12 cellular contexts compared by ENCODE assay signal in the genomic region with DNA sequence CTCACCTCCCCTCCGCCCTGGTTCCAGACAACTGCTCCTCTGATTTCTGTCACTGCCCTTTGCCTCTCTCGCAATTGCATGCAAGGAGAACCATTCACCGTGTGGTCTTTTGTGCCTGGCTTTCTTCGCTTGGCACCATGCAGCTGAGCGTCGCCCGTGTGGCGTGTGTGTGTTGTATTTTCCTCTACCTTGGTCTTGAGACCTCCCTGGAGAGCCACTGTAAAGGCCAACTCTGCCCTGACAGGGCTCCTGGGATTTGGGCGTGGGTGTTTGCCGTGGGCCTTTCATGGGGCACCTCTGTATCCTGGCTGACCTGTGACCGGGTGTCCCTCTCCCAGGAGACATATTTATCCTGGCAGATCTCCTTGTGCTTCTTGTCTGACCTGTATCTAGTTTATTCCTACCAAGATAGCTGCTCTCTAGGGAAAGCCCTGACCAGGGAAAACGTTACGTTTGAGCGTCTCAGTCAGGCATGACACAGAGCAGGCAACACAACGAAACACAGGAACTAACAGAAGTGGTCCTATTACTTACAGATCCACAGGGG. TPM values are rescaled to one million over a fixed set of nuclear protein-coding genes. Genes with fewer than 3 reads are reported as not detected.
DNase-seq lines count a peak whose midpoint lies in the region; ATAC-seq, FAIRE-seq and TF ChIP-seq lines count a peak whose summit lies in the region.
"Had no signal": no experiment of that assay in that cellular context is flagged by ENCODE, and none has a peak within 500 bp of the region (broad histone marks: within the 10 kb centered on the region; RNA-seq: fewer than 3 reads in every experiment).

No MANE protein-coding gene starts in this region.

- ATAC-seq in K562: no peak
- no peak for ATAC-seq in GM19351 (IDR thresholded peaks at IDR 0.05; ENCODE audit: unreplicated experiment)
- no peak for ATAC-seq in HG02981 (IDR thresholded peaks at IDR 0.05; ENCODE audit: unreplicated experiment)

- FAIRE-seq in K562 (lab: Jason Lieb, UNC): no peak
- FAIRE-seq: frontal cortex, G401.6, keratinocyte had no signal

- intact Hi-C loops in K562 (cut with micrococcal nuclease): loop anchor here (1.0 to 5.0 kb wide), 3 partner anchors 132 to 448 kb away; no protein-coding TSS in a partner anchor

- H3K9ac ChIP-seq in Karpas-422 (ENCODE audit: low read length) (peak overlapping the region; percentile 4; the same call in 1 of the 2 replicates), K562 (ENCODE audit: insufficient read depth in 1 of 2, low read depth in 2 of 2, low read length in 2 of 2) (peak overlapping the region; percentile 90 to 96; a peak in 3 of 4 replicates)

- H3K4me2 ChIP-seq in Karpas-422 (ENCODE audit: low read depth, low read length, poor library complexity, severe bottlenecking) (peak overlapping the region; percentile 100), K562 (ENCODE audit: insufficient read depth, low read length) (peak overlapping the region; percentile 77)

- H3K36me3 Mint-ChIP-seq in activated CD4-positive, alpha-beta T cell treated with anti-CD3 and anti-CD28 coated beads, Interleukin-2, amount 10 ng/mL, durations not matched to agents 7 days and 5 days (ENCODE audit: low read depth): peaks cover 10% of the 10 kb centered on the region
- H3K36me3 Mint-ChIP-seq in neural crest cell (ENCODE audit: low read depth): peaks cover 2% of the 10 kb centered on the region

- TF ChIP-seq POLR2A in K562 (conservative IDR thresholded peaks at IDR 0.05): no peak

- 87% methylated on average over 14 of the region's 15 CpGs for WGBS in K562 (ENCODE audit: insufficient coverage, low coverage, missing lambda C conversion rate)

- H3K9me3 ChIP-seq in Karpas-422 (ENCODE audit: low read length) (peaks cover 4% of the 10 kb centered on the region; the same call in 1 of the 2 replicates), K562 (replicated peaks; ENCODE audit: control insufficient read depth, insufficient read depth, low read depth, low read length) (peaks cover 3% of the 10 kb centered on the region; the same call in 1 of the 2 replicates)

- peaks cover 19% of the 10 kb centered on the region for H3K27me3 Mint-ChIP-seq in activated CD4-positive, alpha-beta T cell treated with anti-CD3 and anti-CD28 coated beads, Interleukin-2, amount 10 ng/mL, durations not matched to agents 7 days and 5 days
- H3K27me3 Mint-ChIP-seq in neural crest cell (ENCODE audit: low read depth): peaks cover 41% of the 10 kb centered on the region

- in situ Hi-C loops in K562 (cut with MboI): loop anchor here (10.0 kb wide), 2 partner anchors 214 to 366 kb away; no protein-coding TSS in a partner anchor

- no peaks in the 10 kb centered on the region for H3K9me2 ChIP-seq in Karpas-422 (replicated peaks; ENCODE audit: insufficient read depth, low read length)

- H4K20me1 ChIP-seq in Karpas-422 (ENCODE audit: insufficient read depth, low read depth, low read length) (no peaks in the 10 kb centered on the region), K562 (replicated peaks; ENCODE audit: control insufficient read depth, insufficient read depth, low read length) (no peaks in the 10 kb centered on the region)

- no peaks in the 10 kb centered on the region for H3K9me1 ChIP-seq in K562 (ENCODE audit: control insufficient read depth, insufficient read depth, low read length)

- peak overlapping the region; percentile 68 for H3K27ac Mint-ChIP-seq in activated CD4-positive, alpha-beta T cell treated with anti-CD3 and anti-CD28 coated beads, Interleukin-2, amount 10 ng/mL, durations not matched to agents 7 days and 5 days
- H3K27ac Mint-ChIP-seq in neural crest cell (ENCODE audit: unreplicated experiment): no peak overlapping the region

- DNase-seq in activated CD4-positive, alpha-beta T cell treated with anti-CD3 and anti-CD28 coated beads, Interleukin-2, amount 10 ng/mL, durations not matched to agents 7 days and 5 days: no peak
- DNase-seq in activated CD4-positive, alpha-beta T cell treated with anti-CD3 and anti-CD28 coated beads, Interleukin-2, amount 50 U/mL, for 4 hours: no peak
- DNase-seq in Karpas-422 (peak; percentile 70), K562 (ENCODE audit: extremely low read depth in 1 of 4, low spot score in 3 of 4) (no peak), neural crest cell (ENCODE audit: low read depth, low spot score) (no peak)
- no peak for DNase-seq in effector CD4-positive, alpha-beta T cell
- DNase-seq: NK-92 treated with Interleukin-12 subunit alpha and Interleukin-12 subunit beta, amount 100 ng/mL, for 24 hours had no signal

- H3K9me3 Mint-ChIP-seq in activated CD4-positive, alpha-beta T cell treated with anti-CD3 and anti-CD28 coated beads, Interleukin-2, amount 10 ng/mL, durations not matched to agents 7 days and 5 days: no peaks in the 10 kb centered on the region
- H3K9me3 Mint-ChIP-seq in neural crest cell: no peaks in the 10 kb centered on the region

- peak overlapping the region; percentile 74 for H3K4me3 Mint-ChIP-seq in activated CD4-positive, alpha-beta T cell treated with anti-CD3 and anti-CD28 coated beads, Interleukin-2, amount 10 ng/mL, durations not matched to agents 7 days and 5 days
- peak overlapping the region; percentile 89 for H3K4me3 Mint-ChIP-seq in neural crest cell

- BruUV-seq in K562 (replicated peaks; lab: Mats Ljungman, UMichigan): no TSS peak

- CTCF ChIA-PET in activated CD4-positive, alpha-beta T cell treated with anti-CD3 and anti-CD28 coated beads, Interleukin-2, amount 10 ng/mL, durations not matched to agents 7 days and 5 days (lab: Charles Lee): interaction anchor here (0.5 to 2.5 kb wide), 6 partner anchors 13 to 442 kb away, joined by 3 to 15 read pairs (median 4); a partner anchor contains a TSS
- CTCF ChIA-PET in K562 (lab: Yijun Ruan, JAX; ENCODE audit: low intra/inter-chr PET ratio): interaction anchor here (0.6 to 2.7 kb wide), 6 partner anchors 29 to 446 kb away, joined by 4 to 10 read pairs (median 6); no protein-coding TSS in a partner anchor

- no peak for TF ChIP-seq CTCF in K562 (IDR thresholded peaks at IDR 0.05 in 2 of 3, conservative IDR thresholded peaks at IDR 0.05 in 1 of 3; ENCODE audit: insufficient read depth in 2 of 3, low read depth in 1 of 3, low read length in 3 of 3)
- no peak for TF ChIP-seq CTCF in neural crest cell (conservative IDR thresholded peaks at IDR 0.05)

- POLR2A ChIA-PET in activated CD4-positive, alpha-beta T cell treated with anti-CD3 and anti-CD28 coated beads, Interleukin-2, amount 10 ng/mL, durations not matched to agents 7 days and 5 days (lab: Charles Lee): no interaction called here
- POLR2A ChIA-PET in K562 (lab: Yijun Ruan, JAX): interaction anchor here (0.9 to 1.2 kb wide), 3 partner anchors 12 to 631 kb away, joined by 3 to 4 read pairs (median 3); no protein-coding TSS in a partner anchor

- H3K4me1 Mint-ChIP-seq in activated CD4-positive, alpha-beta T cell treated with anti-CD3 and anti-CD28 coated beads, Interleukin-2, amount 10 ng/mL, durations not matched to agents 7 days and 5 days: peaks cover 18% of the 10 kb centered on the region
- H3K4me1 Mint-ChIP-seq in neural crest cell: peaks cover 5% of the 10 kb centered on the region

- no peak overlapping the region for H3K27ac ChIP-seq in Karpas-422 (ENCODE audit: low read length)
- H3K27ac ChIP-seq in K562 (ENCODE audit: extremely low read depth, low read depth, low read length): peak overlapping the region; percentile 34; the same call in 1 of the 3 replicates

- peaks cover 4% of the 10 kb centered on the region; the same call in 1 of the 2 replicates for H3K27me3 ChIP-seq in Karpas-422 (ENCODE audit: low read length)
- no peaks in the 10 kb centered on the region for H3K27me3 ChIP-seq in K562 (ENCODE audit: control insufficient read depth in 2 of 2, insufficient read depth in 2 of 2, low read length in 2 of 2)

- H3K79me2 ChIP-seq in Karpas-422 (ENCODE audit: low read length): no peaks in the 10 kb centered on the region
- peaks cover 12% of the 10 kb centered on the region; the same call in 2 of the 3 replicates for H3K79me2 ChIP-seq in K562 (ENCODE audit: control insufficient read depth, insufficient read depth, low read length)

- TF ChIP-seq EP300 in K562 (IDR thresholded peaks at IDR 0.05; ENCODE audit: low read length): no peak

- H2AFZ ChIP-seq in Karpas-422 (ENCODE audit: low read length): no peak overlapping the region
- H2AFZ ChIP-seq in K562 (ENCODE audit: low read depth, low read length): peak overlapping the region; percentile 92

- H3K4me1 ChIP-seq in Karpas-422 (ENCODE audit: low read length) (peaks cover 27% of the 10 kb centered on the region), K562 (replicated peaks in 1 of 2; ENCODE audit: control insufficient read depth in 2 of 2, insufficient read depth in 2 of 2, low read length in 2 of 2) (peaks cover 22 to 33% of the 10 kb centered on the region in 2 experiments; a peak in 4 of 5 replicates)

- no peak for TF ChIP-seq RAD21 in K562 (CRISPR knock-in tag; conservative IDR thresholded peaks at IDR 0.05 in 1 of 2, IDR thresholded peaks at IDR 0.05 in 1 of 2)

- H3K4me3 ChIP-seq in Karpas-422 (ENCODE audit: low read length): peak overlapping the region; percentile 98; the same call in 1 of the 2 replicates
- H3K4me3 ChIP-seq in K562: no peak overlapping the region

- H3K36me3 ChIP-seq in Karpas-422 (ENCODE audit: insufficient read depth, low read length) (no peaks in the 10 kb centered on the region), K562 (ENCODE audit: control insufficient read depth, insufficient read depth, low read length) (peaks cover 8% of the 10 kb centered on the region; the same call in 1 of the 3 replicates)

RNA-seq across cellular contexts. Expression of a gene that starts 2.0 kb away (rescaled TPM):
- 1 to 10 TPM; 2.6 to 2.7 TPM for total RNA-seq in activated CD4-positive, alpha-beta T cell treated with anti-CD3 and anti-CD28 coated beads, Interleukin-2, amount 10 ng/mL, durations not matched to agents 7 days and 5 days
- 0.37 and 1.1 TPM in 2 replicates for total RNA-seq in Karpas-422 (2014; rRNA removed; shearing (Covaris generic); ENCODE audit: low replicate concordance)
- total RNA-seq in K562 (2011; cell fraction: chromatin; rRNA removed; ENCODE audit: low replicate concordance): 3.6 and 5.8 TPM in 2 replicates
- total RNA-seq in K562 (2011; cell fraction: nucleolus; rRNA removed): 2.3 and 3.3 TPM in 2 replicates
- 3.5 and 4.7 TPM in 2 replicates for total RNA-seq in K562 (2011; cell fraction: nucleoplasm; rRNA removed)
- total RNA-seq in K562 (2014; rRNA removed) (0.54 and 0.73 TPM in 2 replicates), K562 (2014; rRNA removed; fragmentation: Illumina TruSeq; extraction: Trizol) (0.48 and 0.76 TPM in 2 replicates), K562 (2015; rRNA removed; fragmentation: Illumina TruSeq; extraction: Trizol) (0.30 and 0.54 TPM in 2 replicates), K562 (2021) (0.87 and 1.0 TPM in 2 replicates), neural crest cell (1.9 TPM in 2 replicates)
- polyA plus RNA-seq in K562 (2011; rRNA removed) (1.8 and 2.8 TPM in 2 replicates), K562 (2014; fragmentation: Illumina TruSeq; extraction: Trizol) (0.79 and 0.91 TPM in 2 replicates), K562 (2014; fragmentation: Nextera tagmentation; extraction: Ambion mirVana) (under 1 TPM; 0.15 TPM), K562 (2014; rRNA removed) (1.2 and 2.0 TPM in 2 replicates)
- 2.3 and 2.8 TPM in 2 replicates for polyA plus RNA-seq in K562 (2011; cell fraction: cytosol; rRNA removed)
- polyA plus RNA-seq in K562 (2011; cell fraction: nucleus; rRNA removed): 4.7 and 6.2 TPM in 2 replicates
- polyA plus RNA-seq in K562 (2012): 1.2 and 4.7 TPM in 2 replicates
- 1.0 and 1.1 TPM in 2 replicates for polyA minus RNA-seq in K562 (2011; rRNA and poly(A)+ RNA removed)
- polyA minus RNA-seq in K562 (2011; cell fraction: cytosol; rRNA and poly(A)+ RNA removed): 1.1 and 1.3 TPM in 2 replicates
- 1.00 and 1.2 TPM in 2 replicates for polyA minus RNA-seq in K562 (2011; cell fraction: nucleus; rRNA and poly(A)+ RNA removed)

RNA-seq across cellular contexts. Expression of a gene that starts 28.3 kb away (rescaled TPM):
- total RNA-seq in activated CD4-positive, alpha-beta T cell treated with anti-CD3 and anti-CD28 coated beads, Interleukin-2, amount 10 ng/mL, durations not matched to agents 7 days and 5 days: 10 to 100 TPM; 53.4 to 57.1 TPM
- total RNA-seq in Karpas-422 (2014; rRNA removed; shearing (Covaris generic); ENCODE audit: low replicate concordance): 73.0 and 81.8 TPM in 2 replicates
- 45.7 and 67.9 TPM in 2 replicates for total RNA-seq in K562 (2011; cell fraction: chromatin; rRNA removed; ENCODE audit: low replicate concordance)
- total RNA-seq in K562 (2011; cell fraction: nucleolus; rRNA removed): 38.2 and 43.0 TPM in 2 replicates
- total RNA-seq in K562 (2011; cell fraction: nucleoplasm; rRNA removed): 44.9 and 65.0 TPM in 2 replicates
- total RNA-seq in K562 (2014; rRNA removed): 63.3 and 68.2 TPM in 2 replicates
- total RNA-seq in K562 (2014; rRNA removed; fragmentation: Illumina TruSeq; extraction: Trizol): 82.2 and 82.3 TPM in 2 replicates
- total RNA-seq in K562 (2015; rRNA removed; fragmentation: Illumina TruSeq; extraction: Trizol): 69.4 and 78.0 TPM in 2 replicates
- 64.0 and 67.0 TPM in 2 replicates for total RNA-seq in K562 (2021)
- 69.3 and 90.9 TPM in 2 replicates for polyA plus RNA-seq in K562 (2011; rRNA removed)
- polyA plus RNA-seq in K562 (2011; cell fraction: cytosol; rRNA removed): 29.7 and 50.4 TPM in 2 replicates
- 38.0 and 51.2 TPM in 2 replicates for polyA plus RNA-seq in K562 (2011; cell fraction: nucleus; rRNA removed)
- polyA plus RNA-seq in K562 (2012): 55.9 and 83.1 TPM in 2 replicates
- 83.4 and 102 TPM in 2 replicates for polyA plus RNA-seq in K562 (2014; fragmentation: Illumina TruSeq; extraction: Trizol)
- 100 to 1,000 TPM in 1 of 2 experiments, 10 to 100 TPM in 1; 56.4 to 100 TPM for polyA plus RNA-seq in K562 (2014; fragmentation: Nextera tagmentation; extraction: Ambion mirVana)
- 91.1 and 123 TPM in 2 replicates for polyA plus RNA-seq in K562 (2014; rRNA removed)
- 69.1 and 71.9 TPM in 2 replicates for polyA minus RNA-seq in K562 (2011; rRNA and poly(A)+ RNA removed)
- polyA minus RNA-seq in K562 (2011; cell fraction: cytosol; rRNA and poly(A)+ RNA removed): 19.2 and 22.1 TPM in 2 replicates
- polyA minus RNA-seq in K562 (2011; cell fraction: nucleus; rRNA and poly(A)+ RNA removed): 25.2 and 39.8 TPM in 2 replicates
- 117 and 122 TPM in 2 replicates for total RNA-seq in neural crest cell

RNA-seq across cellular contexts. Expression of a gene that starts 59.0 kb away (rescaled TPM):
- 1 to 10 TPM; 4.8 to 6.4 TPM for total RNA-seq in activated CD4-positive, alpha-beta T cell treated with anti-CD3 and anti-CD28 coated beads, Interleukin-2, amount 10 ng/mL, durations not matched to agents 7 days and 5 days
- 0.07 and 0.43 TPM in 2 replicates for total RNA-seq in Karpas-422 (2014; rRNA removed; shearing (Covaris generic); ENCODE audit: low replicate concordance)
- total RNA-seq in K562 (2011; cell fraction: chromatin; rRNA removed; ENCODE audit: low replicate concordance): 21.6 and 62.0 TPM in 2 replicates
- 25.8 and 34.5 TPM in 2 replicates for total RNA-seq in K562 (2011; cell fraction: nucleolus; rRNA removed)
- total RNA-seq in K562 (2011; cell fraction: nucleoplasm; rRNA removed): 24.9 and 29.2 TPM in 2 replicates
- total RNA-seq in K562 (2014; rRNA removed): 6.8 and 8.4 TPM in 2 replicates
- total RNA-seq in K562 (2014; rRNA removed; fragmentation: Illumina TruSeq; extraction: Trizol): 3.0 and 3.3 TPM in 2 replicates
- 3.8 and 4.5 TPM in 2 replicates for total RNA-seq in K562 (2015; rRNA removed; fragmentation: Illumina TruSeq; extraction: Trizol)
- 10.5 and 11.7 TPM in 2 replicates for total RNA-seq in K562 (2021)
- polyA plus RNA-seq in K562 (2011; rRNA removed): 4.0 and 4.8 TPM in 2 replicates
- polyA plus RNA-seq in K562 (2011; cell fraction: cytosol; rRNA removed): 3.0 and 7.4 TPM in 2 replicates
- polyA plus RNA-seq in K562 (2011; cell fraction: nucleus; rRNA removed): 17.2 and 37.9 TPM in 2 replicates
- 6.7 and 10.6 TPM in 2 replicates for polyA plus RNA-seq in K562 (2012)
- polyA plus RNA-seq in K562 (2014; fragmentation: Illumina TruSeq; extraction: Trizol): 3.7 and 4.9 TPM in 2 replicates
- under 1 TPM; 0.35 to 0.52 TPM for polyA plus RNA-seq in K562 (2014; fragmentation: Nextera tagmentation; extraction: Ambion mirVana)
- 8.1 and 8.6 TPM in 2 replicates for polyA plus RNA-seq in K562 (2014; rRNA removed)
- polyA minus RNA-seq in K562 (2011; rRNA and poly(A)+ RNA removed): 2.2 and 4.0 TPM in 2 replicates
- 1.9 and 4.6 TPM in 2 replicates for polyA minus RNA-seq in K562 (2011; cell fraction: cytosol; rRNA and poly(A)+ RNA removed)
- 11.0 and 16.4 TPM in 2 replicates for polyA minus RNA-seq in K562 (2011; cell fraction: nucleus; rRNA and poly(A)+ RNA removed)
- total RNA-seq in neural crest cell: 3.9 and 4.1 TPM in 2 replicates
